In genomic region chr18:35322486-35323258, GRCh38 we compare ENCODE assay signal across 13 cellular contexts.
"Had no signal": no experiment of that assay in that cellular context is flagged by ENCODE, and none has a peak within 500 bp of the region (broad histone marks: within the 10 kb centered on the region; RNA-seq: fewer than 3 reads in every experiment).

No MANE protein-coding gene starts in this region.

- H3K36me3 ChIP-seq: gastrocnemius medialis, tibial nerve had no signal

- H3K27me3 ChIP-seq: dorsolateral prefrontal cortex, gastrocnemius medialis, tibial nerve had no signal

- ATAC-seq: activated CD4-positive, alpha-beta T cell treated with anti-CD3 and anti-CD28 coated beads for 36 hours; activated T-cell treated with anti-CD3 and anti-CD28 coated beads, Interleukin-2, amount 50 U/mL, for 72 hours; gastrocnemius medialis; right cardiac atrium; stimulated activated effector memory CD8-positive, alpha-beta T cell treated with anti-CD3 and anti-CD28 coated beads, Interleukin-12 subunit alpha, Interleukin-12 subunit beta, amount 100 ng/mL, for 72 hours had no signal

- H3K4me3 ChIP-seq: dorsolateral prefrontal cortex, gastrocnemius medialis, tibial nerve had no signal

- H3K9me3 ChIP-seq: gastrocnemius medialis had no signal

- H3K4me1 ChIP-seq: gastrocnemius medialis, tibial nerve had no signal

- H3K27ac ChIP-seq: dorsolateral prefrontal cortex, gastrocnemius medialis, tibial nerve had no signal

- DNase-seq: activated CD4-positive, alpha-beta memory T cell treated with anti-CD3 and anti-CD28 coated beads, Interleukin-2, amount 10 ng/mL, durations not matched to agents 7 days and 5 days; activated CD4-positive, alpha-beta T cell treated with anti-CD3 and anti-CD28 coated beads for 36 hours; activated CD8-positive, alpha-beta memory T cell treated with anti-CD3 and anti-CD28 coated beads, Interleukin-2, amount 50 U/mL, for 4 hours; activated gamma-delta T cell treated with Interleukin-2 at 50 U/mL for 16 hours; activated naive CD8-positive, alpha-beta T cell treated with anti-CD3 and anti-CD28 coated beads for 36 hours; activated T-cell treated with anti-CD3 and anti-CD28 coated beads, Interleukin-2, amount 50 U/mL, for 72 hours; dorsolateral prefrontal cortex; gastrocnemius medialis; midbrain; naive B cell; right cardiac atrium had no signal
